In genomic region chr22:25354456-25354855, GRCh38 we compare ENCODE assay signal across 24 cellular contexts.
A peak's percentile ranks its signal among the peaks of the same experiment; 100 is the strongest.
DNase-seq lines count a peak whose midpoint lies in the region; FAIRE-seq and TF ChIP-seq lines count a peak whose summit lies in the region.
"Had no signal": no experiment of that assay in that cellular context is flagged by ENCODE, and none has a peak within 500 bp of the region (broad histone marks: within the 10 kb centered on the region; RNA-seq: fewer than 3 reads in every experiment).

No MANE protein-coding gene starts in this region.

- intact Hi-C loops in activated CD4-positive, alpha-beta memory T cell treated with anti-CD3 and anti-CD28 coated beads for 36 hours (cut with micrococcal nuclease) = no loop called here
- intact Hi-C loops in kidney (cut with DNase I) = no loop called here
- intact Hi-C loops in sigmoid colon (cut with DNase I) = no loop called here

- no peak overlapping the region for H3K4me3 Mint-ChIP-seq in activated CD4-positive, alpha-beta memory T cell treated with anti-CD3 and anti-CD28 coated beads for 36 hours
- no peak overlapping the region for H3K4me3 Mint-ChIP-seq in activated CD4-positive, alpha-beta memory T cell treated with anti-CD3 and anti-CD28 coated beads, Interleukin-2, amount 10 ng/mL, durations not matched to agents 7 days and 5 days
- H3K4me3 Mint-ChIP-seq: CD8-positive, alpha-beta T cell had no signal

- H3K9me3 ChIP-seq in kidney (ENCODE audit: control insufficient read depth in 1 of 2, low read length in 2 of 2) = no peaks in the 10 kb centered on the region
- H3K9me3 ChIP-seq in sigmoid colon = no peaks in the 10 kb centered on the region
- H3K9me3 ChIP-seq: BLaER1 treated with 17β-estradiol and CSF1 and Interleukin-3, amounts not matched to agents 10 nM and 100 nM; HAP-1 had no signal

- WGBS in sigmoid colon, 2 donors = 91 to 93% methylated on average over 12 of the region's 12 CpGs

- peaks cover 39% of the 10 kb centered on the region for H3K36me3 Mint-ChIP-seq in activated CD4-positive, alpha-beta memory T cell treated with anti-CD3 and anti-CD28 coated beads for 36 hours
- H3K36me3 Mint-ChIP-seq in activated CD4-positive, alpha-beta memory T cell treated with anti-CD3 and anti-CD28 coated beads, Interleukin-2, amount 10 ng/mL, durations not matched to agents 7 days and 5 days (ENCODE audit: low read depth) = peaks cover 15% of the 10 kb centered on the region

- POLR2A ChIA-PET in activated CD4-positive, alpha-beta memory T cell treated with anti-CD3 and anti-CD28 coated beads for 36 hours (lab: Charles Lee) = interaction anchor here (0.8 kb wide), 1 partner anchor 91 kb away, joined by 3 read pairs; no protein-coding TSS in a partner anchor
- POLR2A ChIA-PET in activated CD4-positive, alpha-beta memory T cell treated with anti-CD3 and anti-CD28 coated beads, Interleukin-2, amount 10 ng/mL, durations not matched to agents 7 days and 5 days (lab: Charles Lee) = no interaction called here

- DNase-seq in activated CD4-positive, alpha-beta memory T cell treated with anti-CD3 and anti-CD28 coated beads for 36 hours = peak; percentile 3
- DNase-seq in activated CD4-positive, alpha-beta memory T cell treated with anti-CD3 and anti-CD28 coated beads, Interleukin-2, amount 10 ng/mL, durations not matched to agents 7 days and 5 days = no peak
- peak; percentile 25 for DNase-seq in H7
- peak; percentile 68 for DNase-seq in kidney
- peak; percentile 52 for DNase-seq in sigmoid colon
- no peak for DNase-seq in NCI-H2227 treated with DMSO at 0.1 percent for 48 hours (lab: John Stamatoyannopoulos, UW)
- no peak for DNase-seq in NCI-H2081 (lab: John Stamatoyannopoulos, UW)
- DNase-seq in NCI-H1417 treated with DMSO at 0.1 percent for 48 hours (lab: John Stamatoyannopoulos, UW) = no peak
- DNase-seq: ACHN; Calu3; CD8-positive, alpha-beta T cell; GM23248; KG1; NCI-H1092 treated with DMSO at 0.1 percent for 48 hours; NCI-H146; NCI-H2029; NCI-H526; Right ventricle myocardium superior had no signal

- TF ChIP-seq POLR2A in sigmoid colon (IDR thresholded peaks at IDR 0.05) = no peak

- peaks cover 10% of the 10 kb centered on the region for H3K36me3 ChIP-seq in H7 (replicated peaks; ENCODE audit: control insufficient read depth, insufficient read depth, low read length)
- peaks cover 30 to 38% of the 10 kb centered on the region in 2 donors for H3K36me3 ChIP-seq in kidney (ENCODE audit: control insufficient read depth in 1 of 2, insufficient read depth in 2 of 2, low read length in 2 of 2)
- peaks cover 18 to 83% (median 37%) of the 10 kb centered on the region in 4 donors for H3K36me3 ChIP-seq in sigmoid colon

- H3K27me3 ChIP-seq in H7 (ENCODE audit: control insufficient read depth, insufficient read depth, low read length) (no peaks in the 10 kb centered on the region), sigmoid colon (no peaks in the 10 kb centered on the region)
- H3K27me3 ChIP-seq: BLaER1 treated with 17β-estradiol and CSF1 and Interleukin-3, amounts not matched to agents 10 nM and 100 nM had no signal

- no peaks in the 10 kb centered on the region for H3K4me1 Mint-ChIP-seq in activated CD4-positive, alpha-beta memory T cell treated with anti-CD3 and anti-CD28 coated beads for 36 hours (ENCODE audit: low read depth)
- H3K4me1 Mint-ChIP-seq in activated CD4-positive, alpha-beta memory T cell treated with anti-CD3 and anti-CD28 coated beads, Interleukin-2, amount 10 ng/mL, durations not matched to agents 7 days and 5 days = no peaks in the 10 kb centered on the region

- H3K27ac ChIP-seq in kidney (ENCODE audit: low read depth in 2 of 2, low read length in 2 of 2) (no peak overlapping the region), sigmoid colon (no peak overlapping the region)
- H3K27ac ChIP-seq: 22Rv1; BLaER1 treated with 17β-estradiol and CSF1 and Interleukin-3, amounts not matched to agents 10 nM and 100 nM; GM23248 had no signal

- CTCF ChIA-PET in activated CD4-positive, alpha-beta memory T cell treated with anti-CD3 and anti-CD28 coated beads for 36 hours (lab: Charles Lee) = no interaction called here
- CTCF ChIA-PET in activated CD4-positive, alpha-beta memory T cell treated with anti-CD3 and anti-CD28 coated beads, Interleukin-2, amount 10 ng/mL, durations not matched to agents 7 days and 5 days (lab: Charles Lee) = no interaction called here

- no peaks in the 10 kb centered on the region for H3K27me3 Mint-ChIP-seq in activated CD4-positive, alpha-beta memory T cell treated with anti-CD3 and anti-CD28 coated beads for 36 hours
- no peaks in the 10 kb centered on the region for H3K27me3 Mint-ChIP-seq in activated CD4-positive, alpha-beta memory T cell treated with anti-CD3 and anti-CD28 coated beads, Interleukin-2, amount 10 ng/mL, durations not matched to agents 7 days and 5 days

- TF ChIP-seq EP300 in sigmoid colon (IDR thresholded peaks at IDR 0.05) = no peak

- no peak for TF ChIP-seq CTCF in kidney (IDR thresholded peaks at IDR 0.05; ENCODE audit: borderline replicate concordance, extremely low read depth, insufficient read depth)
- no peak for TF ChIP-seq CTCF in sigmoid colon (IDR thresholded peaks at IDR 0.05)

- H3K4me1 ChIP-seq in kidney (ENCODE audit: control insufficient read depth in 1 of 2, insufficient read depth in 1 of 2, low read depth in 1 of 2, low read length in 2 of 2) (no peaks in the 10 kb centered on the region), sigmoid colon (no peaks in the 10 kb centered on the region)
- H3K4me1 ChIP-seq: HAP-1 had no signal

- H3K9me3 Mint-ChIP-seq in activated CD4-positive, alpha-beta memory T cell treated with anti-CD3 and anti-CD28 coated beads for 36 hours = no peaks in the 10 kb centered on the region
- no peaks in the 10 kb centered on the region for H3K9me3 Mint-ChIP-seq in activated CD4-positive, alpha-beta memory T cell treated with anti-CD3 and anti-CD28 coated beads, Interleukin-2, amount 10 ng/mL, durations not matched to agents 7 days and 5 days
- H3K9me3 Mint-ChIP-seq: CD8-positive, alpha-beta T cell had no signal

- H3K4me3 ChIP-seq in H7 (ENCODE audit: insufficient read depth, low read depth, low read length) (no peak overlapping the region), kidney (ENCODE audit: low read length in 2 of 2) (no peak overlapping the region), sigmoid colon (no peak overlapping the region)
- H3K4me3 ChIP-seq: BLaER1 treated with 17β-estradiol and CSF1 and Interleukin-3, amounts not matched to agents 10 nM and 100 nM; GM23248; HAP-1 had no signal

- no peak overlapping the region for H3K27ac Mint-ChIP-seq in activated CD4-positive, alpha-beta memory T cell treated with anti-CD3 and anti-CD28 coated beads for 36 hours
- H3K27ac Mint-ChIP-seq in activated CD4-positive, alpha-beta memory T cell treated with anti-CD3 and anti-CD28 coated beads, Interleukin-2, amount 10 ng/mL, durations not matched to agents 7 days and 5 days = no peak overlapping the region
- H3K27ac Mint-ChIP-seq: CD8-positive, alpha-beta T cell had no signal

- H3K9ac ChIP-seq in kidney (ENCODE audit: low read length in 2 of 2) = no peak overlapping the region
- H3K9ac ChIP-seq: BLaER1 treated with 17β-estradiol and CSF1 and Interleukin-3, amounts not matched to agents 10 nM and 100 nM; GM23248 had no signal

- FAIRE-seq in kidney (lab: Jason Lieb, UNC) = no peak
- FAIRE-seq: G401.6, GM12892, RCC 7860 had no signal

Comparison
In these comparisons a context has a peak if more than half of its experiments do, and no peak if none do; other contexts are left out.
1. DNase-seq: peak in activated CD4-positive, alpha-beta memory T cell treated with anti-CD3 and anti-CD28 coated beads for 36 hours (single experiment), H7 (single experiment), kidney (single experiment) and sigmoid colon (single experiment); none in activated CD4-positive, alpha-beta memory T cell treated with anti-CD3 and anti-CD28 coated beads, Interleukin-2, amount 10 ng/mL, durations not matched to agents 7 days and 5 days (single experiment), NCI-H2227 treated with DMSO at 0.1 percent for 48 hours (single experiment), NCI-H2081 (0 of 2) and NCI-H1417 treated with DMSO at 0.1 percent for 48 hours (single experiment).